ENCODE assay signal across 38 cellular contexts in the genomic region with DNA sequence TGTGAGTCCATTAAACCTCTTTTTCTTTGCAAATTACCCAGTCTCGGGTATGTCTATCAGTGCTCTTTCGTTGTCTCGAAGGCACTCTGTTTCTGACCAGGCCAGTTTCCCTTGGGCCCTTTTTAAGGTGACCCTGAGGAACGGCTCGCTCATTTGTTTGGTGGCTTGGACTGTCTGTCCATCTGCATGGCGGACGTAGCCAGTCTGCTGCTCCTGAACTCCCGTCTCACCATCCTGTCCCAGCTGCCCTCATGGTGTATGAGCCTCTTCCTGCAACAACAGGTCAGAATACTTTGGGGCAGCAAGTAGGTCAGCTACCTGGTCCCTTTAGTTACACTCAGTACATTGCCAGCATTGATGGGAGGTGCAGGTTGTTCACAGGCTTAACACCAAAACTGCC. TPM values are rescaled to one million over a fixed set of nuclear protein-coding genes. Genes with fewer than 3 reads are reported as not detected.
"Had no signal": no experiment of that assay in that cellular context is flagged by ENCODE, and none has a peak within 500 bp of the region (broad histone marks: within the 10 kb centered on the region; RNA-seq: fewer than 3 reads in every experiment).

No MANE protein-coding gene starts in this region.

- H3K36me3 Mint-ChIP-seq: activated CD8-positive, alpha-beta memory T cell treated with anti-CD3 and anti-CD28 coated beads, Interleukin-2, amount 10 ng/mL, durations not matched to agents 7 days and 5 days; activated naive CD4-positive, alpha-beta T cell treated with anti-CD3 and anti-CD28 coated beads, Interleukin-2, amount 10 ng/mL, durations not matched to agents 7 days and 5 days; activated naive CD4-positive, alpha-beta T cell treated with anti-CD3 and anti-CD28 coated beads, Interleukin-2, amount 50 U/mL, for 24 hours; activated naive CD8-positive, alpha-beta T cell; activated naive CD8-positive, alpha-beta T cell treated with anti-CD3 and anti-CD28 coated beads, Interleukin-2, amount 10 ng/mL, durations not matched to agents 7 days and 5 days; WTC11 had no signal

- H3K27ac Mint-ChIP-seq: activated CD4-positive, alpha-beta memory T cell treated with anti-CD3 and anti-CD28 coated beads, Interleukin-2, amount 10 ng/mL, durations not matched to agents 7 days and 5 days; activated CD4-positive, alpha-beta T cell treated with anti-CD3 and anti-CD28 coated beads for 36 hours; activated CD4-positive, alpha-beta T cell treated with anti-CD3 and anti-CD28 coated beads, Interleukin-2, amount 10 ng/mL, durations not matched to agents 7 days and 5 days; activated CD8-positive, alpha-beta memory T cell treated with anti-CD3 and anti-CD28 coated beads, Interleukin-2, amount 10 ng/mL, durations not matched to agents 7 days and 5 days; activated CD8-positive, alpha-beta T cell treated with anti-CD3 and anti-CD28 coated beads, Interleukin-2, amount 10 ng/mL, durations not matched to agents 7 days and 5 days; activated naive CD4-positive, alpha-beta T cell treated with anti-CD3 and anti-CD28 coated beads, Interleukin-2, amount 10 ng/mL, durations not matched to agents 7 days and 5 days; activated naive CD4-positive, alpha-beta T cell treated with anti-CD3 and anti-CD28 coated beads, Interleukin-2, amount 50 U/mL, for 24 hours; activated naive CD8-positive, alpha-beta T cell; activated naive CD8-positive, alpha-beta T cell treated with anti-CD3 and anti-CD28 coated beads, Interleukin-2, amount 10 ng/mL, durations not matched to agents 7 days and 5 days; activated naive CD8-positive, alpha-beta T cell treated with anti-CD3 and anti-CD28 coated beads, Interleukin-2, amount 50 U/mL, for 24 hours; activated T-cell treated with anti-CD3 and anti-CD28 coated beads, Interleukin-2, amount 50 U/mL, for 24 hours; activated T-helper 2 cell treated with anti-CD3 and anti-CD28 coated beads, Interferon-gamma antibody, Interleukin-2, Interleukin-4, amounts not matched to agents 10 μg/mL and 5 μg/mL and 100 μg/mL, durations not matched to agents 14 hours and 24 hours and 36 hours; T-helper 1 cell treated with Interleukin-12 subunit alpha and Interleukin-12 subunit beta and Interleukin-4 antibody, amounts not matched to agents 30 μg/mL and 1 μg/mL, for 36 hours; T-helper 2 cell treated with Interferon-gamma antibody and Interleukin-4, amounts not matched to agents 5 μg/mL and 100 μg/mL, for 36 hours; WTC11 had no signal

- H3K36me3 ChIP-seq: ascending aorta, brain microvascular endothelial cell, breast epithelium had no signal

- H3K4me3 ChIP-seq: ascending aorta, body of pancreas, breast epithelium had no signal

- H3K4me1 ChIP-seq: ascending aorta, body of pancreas, breast epithelium had no signal

- H3K4me1 Mint-ChIP-seq: activated CD4-positive, alpha-beta T cell treated with anti-CD3 and anti-CD28 coated beads for 36 hours; activated CD4-positive, alpha-beta T cell treated with anti-CD3 and anti-CD28 coated beads, Interleukin-2, amount 10 ng/mL, durations not matched to agents 7 days and 5 days; activated naive CD4-positive, alpha-beta T cell treated with anti-CD3 and anti-CD28 coated beads, Interleukin-2, amount 10 ng/mL, durations not matched to agents 7 days and 5 days; activated naive CD4-positive, alpha-beta T cell treated with anti-CD3 and anti-CD28 coated beads, Interleukin-2, amount 50 U/mL, for 24 hours; activated naive CD8-positive, alpha-beta T cell treated with anti-CD3 and anti-CD28 coated beads, Interleukin-2, amount 10 ng/mL, durations not matched to agents 7 days and 5 days; activated naive CD8-positive, alpha-beta T cell treated with anti-CD3 and anti-CD28 coated beads, Interleukin-2, amount 50 U/mL, for 24 hours; WTC11 had no signal

- H3K9me3 ChIP-seq: ascending aorta, body of pancreas, breast epithelium had no signal

- DNase-seq: activated CD4-positive, alpha-beta memory T cell treated with anti-CD3 and anti-CD28 coated beads, Interleukin-2, amount 10 ng/mL, durations not matched to agents 7 days and 5 days; activated CD4-positive, alpha-beta T cell treated with anti-CD3 and anti-CD28 coated beads for 1 hour; activated CD4-positive, alpha-beta T cell treated with anti-CD3 and anti-CD28 coated beads for 36 hours; activated CD4-positive, alpha-beta T cell treated with anti-CD3 and anti-CD28 coated beads for 48 hours; activated CD4-positive, alpha-beta T cell treated with anti-CD3 and anti-CD28 coated beads, Interleukin-2, amount 10 ng/mL, durations not matched to agents 7 days and 5 days; activated CD4-positive, alpha-beta T cell treated with anti-CD3 and anti-CD28 coated beads, Interleukin-2, amount 50 U/mL, for 48 hours; activated CD4-positive, CD25-positive, alpha-beta regulatory T cell; activated CD8-positive, alpha-beta memory T cell treated with anti-CD3 and anti-CD28 coated beads for 24 hours; activated CD8-positive, alpha-beta memory T cell treated with anti-CD3 and anti-CD28 coated beads, Interleukin-2, amount 10 ng/mL, durations not matched to agents 7 days and 5 days; activated CD8-positive, alpha-beta memory T cell treated with anti-CD3 and anti-CD28 coated beads, Interleukin-2, amount 50 U/mL, for 48 hours; activated CD8-positive, alpha-beta T cell treated with anti-CD3 and anti-CD28 coated beads, Interleukin-2, amount 10 ng/mL, durations not matched to agents 7 days and 5 days; activated effector memory CD4-positive, alpha-beta T cell treated with Interleukin-2 at 50 U/mL for 16 hours; activated gamma-delta T cell; activated naive CD4-positive, alpha-beta T cell treated with anti-CD3 and anti-CD28 coated beads, Interleukin-2, amount 10 ng/mL, durations not matched to agents 7 days and 5 days; activated naive CD4-positive, alpha-beta T cell treated with Interleukin-2 at 50 U/mL for 16 hours; activated naive CD8-positive, alpha-beta T cell treated with anti-CD3 and anti-CD28 coated beads, Interleukin-2, amount 10 ng/mL, durations not matched to agents 7 days and 5 days; activated naive CD8-positive, alpha-beta T cell treated with anti-CD3 and anti-CD28 coated beads, Interleukin-2, amount 50 U/mL, for 24 hours; activated T-cell treated with anti-CD3 and anti-CD28 coated beads, Interleukin-2, amount 50 U/mL, for 24 hours; activated T-cell treated with anti-CD3 and anti-CD28 coated beads, Interleukin-2, amount 50 U/mL, for 48 hours; amygdala; anterior cingulate cortex; body of pancreas; brain microvascular endothelial cell; central memory CD4-positive, alpha-beta T cell; T-helper 1 cell; T-helper 2 cell; T-helper 9 cell had no signal

- H3K27me3 Mint-ChIP-seq: activated CD4-positive, alpha-beta T cell treated with anti-CD3 and anti-CD28 coated beads for 36 hours; activated naive CD4-positive, alpha-beta T cell treated with anti-CD3 and anti-CD28 coated beads, Interleukin-2, amount 50 U/mL, for 24 hours; activated naive CD8-positive, alpha-beta T cell had no signal

- H3K27me3 ChIP-seq: ascending aorta, body of pancreas, breast epithelium had no signal

- FAIRE-seq: TTC549 had no signal

- H3K9me3 Mint-ChIP-seq: activated CD4-positive, alpha-beta memory T cell treated with anti-CD3 and anti-CD28 coated beads, Interleukin-2, amount 10 ng/mL, durations not matched to agents 7 days and 5 days; activated CD4-positive, alpha-beta T cell treated with anti-CD3 and anti-CD28 coated beads, Interleukin-2, amount 10 ng/mL, durations not matched to agents 7 days and 5 days; activated naive CD4-positive, alpha-beta T cell treated with anti-CD3 and anti-CD28 coated beads, Interleukin-2, amount 10 ng/mL, durations not matched to agents 7 days and 5 days; activated naive CD4-positive, alpha-beta T cell treated with anti-CD3 and anti-CD28 coated beads, Interleukin-2, amount 50 U/mL, for 24 hours; activated naive CD8-positive, alpha-beta T cell treated with anti-CD3 and anti-CD28 coated beads, Interleukin-2, amount 10 ng/mL, durations not matched to agents 7 days and 5 days; activated naive CD8-positive, alpha-beta T cell treated with anti-CD3 and anti-CD28 coated beads, Interleukin-2, amount 50 U/mL, for 24 hours; activated T-cell treated with anti-CD3 and anti-CD28 coated beads, Interleukin-2, amount 50 U/mL, for 24 hours; activated T-helper 2 cell treated with anti-CD3 and anti-CD28 coated beads, Interferon-gamma antibody, Interleukin-2, Interleukin-4, amounts not matched to agents 10 μg/mL and 5 μg/mL and 100 μg/mL, durations not matched to agents 14 hours and 24 hours and 36 hours; T-helper 1 cell treated with Interleukin-12 subunit alpha and Interleukin-12 subunit beta and Interleukin-4 antibody, amounts not matched to agents 30 μg/mL and 1 μg/mL, for 36 hours; T-helper 2 cell treated with Interferon-gamma antibody and Interleukin-4, amounts not matched to agents 5 μg/mL and 100 μg/mL, for 36 hours; WTC11 had no signal

- H3K4me3 Mint-ChIP-seq: activated CD4-positive, alpha-beta memory T cell treated with anti-CD3 and anti-CD28 coated beads, Interleukin-2, amount 10 ng/mL, durations not matched to agents 7 days and 5 days; activated CD4-positive, alpha-beta T cell treated with anti-CD3 and anti-CD28 coated beads for 36 hours; activated CD4-positive, alpha-beta T cell treated with anti-CD3 and anti-CD28 coated beads, Interleukin-2, amount 10 ng/mL, durations not matched to agents 7 days and 5 days; activated CD8-positive, alpha-beta memory T cell treated with anti-CD3 and anti-CD28 coated beads, Interleukin-2, amount 10 ng/mL, durations not matched to agents 7 days and 5 days; activated CD8-positive, alpha-beta T cell treated with anti-CD3 and anti-CD28 coated beads, Interleukin-2, amount 10 ng/mL, durations not matched to agents 7 days and 5 days; activated naive CD4-positive, alpha-beta T cell treated with anti-CD3 and anti-CD28 coated beads, Interleukin-2, amount 10 ng/mL, durations not matched to agents 7 days and 5 days; activated naive CD4-positive, alpha-beta T cell treated with anti-CD3 and anti-CD28 coated beads, Interleukin-2, amount 50 U/mL, for 24 hours; activated naive CD8-positive, alpha-beta T cell; activated naive CD8-positive, alpha-beta T cell treated with anti-CD3 and anti-CD28 coated beads, Interleukin-2, amount 10 ng/mL, durations not matched to agents 7 days and 5 days; activated naive CD8-positive, alpha-beta T cell treated with anti-CD3 and anti-CD28 coated beads, Interleukin-2, amount 50 U/mL, for 24 hours; activated T-cell treated with anti-CD3 and anti-CD28 coated beads, Interleukin-2, amount 50 U/mL, for 24 hours; T-helper 1 cell treated with Interleukin-12 subunit alpha and Interleukin-12 subunit beta and Interleukin-4 antibody, amounts not matched to agents 30 μg/mL and 1 μg/mL, for 36 hours; T-helper 2 cell treated with Interferon-gamma antibody and Interleukin-4, amounts not matched to agents 5 μg/mL and 100 μg/mL, for 36 hours; WTC11 had no signal

- H3K27ac ChIP-seq: ascending aorta, body of pancreas, brain microvascular endothelial cell, breast epithelium, VCaP had no signal

RNA-seq across cellular contexts. Expression of gene DRC7, which starts 19.0 kb away (rescaled TPM):
- total RNA-seq: activated CD4-positive, alpha-beta memory T cell treated with anti-CD3 and anti-CD28 coated beads, Interleukin-2, amount 10 ng/mL, durations not matched to agents 7 days and 5 days; activated CD4-positive, alpha-beta T cell treated with anti-CD3 and anti-CD28 coated beads, Interleukin-2, amount 10 ng/mL, durations not matched to agents 7 days and 5 days; activated CD8-positive, alpha-beta memory T cell treated with anti-CD3 and anti-CD28 coated beads, Interleukin-2, amount 10 ng/mL, durations not matched to agents 7 days and 5 days; activated T-helper 2 cell treated with anti-CD3 and anti-CD28 coated beads, Interferon-gamma antibody, Interleukin-2, Interleukin-4, amounts not matched to agents 10 μg/mL and 5 μg/mL and 100 μg/mL, durations not matched to agents 14 hours and 24 hours and 36 hours; ascending aorta; cardiac septum; WTC11 had no signal

RNA-seq across cellular contexts. Expression of gene ADGRG3, which starts 45.5 kb away (rescaled TPM):
- total RNA-seq: activated CD4-positive, alpha-beta memory T cell treated with anti-CD3 and anti-CD28 coated beads, Interleukin-2, amount 10 ng/mL, durations not matched to agents 7 days and 5 days; activated CD4-positive, alpha-beta T cell treated with anti-CD3 and anti-CD28 coated beads for 36 hours; activated CD4-positive, alpha-beta T cell treated with anti-CD3 and anti-CD28 coated beads, Interleukin-2, amount 10 ng/mL, durations not matched to agents 7 days and 5 days; activated CD8-positive, alpha-beta memory T cell treated with anti-CD3 and anti-CD28 coated beads, Interleukin-2, amount 10 ng/mL, durations not matched to agents 7 days and 5 days; activated naive CD8-positive, alpha-beta T cell treated with anti-CD3 and anti-CD28 coated beads, Interleukin-2, amount 10 ng/mL, durations not matched to agents 7 days and 5 days; activated T-helper 2 cell treated with anti-CD3 and anti-CD28 coated beads, Interferon-gamma antibody, Interleukin-2, Interleukin-4, amounts not matched to agents 10 μg/mL and 5 μg/mL and 100 μg/mL, durations not matched to agents 14 hours and 24 hours and 36 hours; ascending aorta had no signal
